1 cellular context compared by ENCODE assay signal in genomic region chr6:34358389-34358906, GRCh38.
TF ChIP-seq lines count a peak whose summit lies in the region.

No MANE protein-coding gene starts in this region.

TF ChIP-seq in K562, 482 proteins besides CTCF, POLR2A, EP300 and RAD21:
- TF ChIP-seq EGR1 (conservative IDR thresholded peaks at IDR 0.05) (no peak), HDAC6 (IDR thresholded peaks at IDR 0.05; ENCODE audit: low read depth, low read length) (no peak), NFXL1 (CRISPR knock-in tag; IDR thresholded peaks at IDR 0.05) (no peak), SNRNP70 (optimal IDR thresholded peaks at IDR 0.05; ENCODE audit: low read depth, low read length) (no peak), TAF15 (IDR thresholded peaks at IDR 0.05; ENCODE audit: low read depth, low read length) (no peak)
